1 cellular context compared by ENCODE assay signal in genomic region chr7:107799645-107800264, GRCh38.
TF ChIP-seq lines count a peak whose summit lies in the region.

No MANE protein-coding gene starts in this region.

TF ChIP-seq in liver, 16 proteins besides CTCF, POLR2A, EP300 and RAD21 (continued from another document):
- TF ChIP-seq ZBTB33 (IDR thresholded peaks at IDR 0.05) (no peak), FOXA2 (IDR thresholded peaks at IDR 0.05) (peak; percentile 14), FOXA1 (IDR thresholded peaks at IDR 0.05) (no peak), YY1 (IDR thresholded peaks at IDR 0.05) (no peak), ATF3 (IDR thresholded peaks at IDR 0.05) (no peak), GABPA (IDR thresholded peaks at IDR 0.05 in 1 of 2, conservative IDR thresholded peaks at IDR 0.05 in 1 of 2) (no peak), SP1 (IDR thresholded peaks at IDR 0.05) (no peak), NR2F2 (IDR thresholded peaks at IDR 0.05) (no peak), HNF4A (conservative IDR thresholded peaks at IDR 0.05) (peak; percentile 51 to 59)
